ENCODE assay signal across 21 cellular contexts in the genomic region with DNA sequence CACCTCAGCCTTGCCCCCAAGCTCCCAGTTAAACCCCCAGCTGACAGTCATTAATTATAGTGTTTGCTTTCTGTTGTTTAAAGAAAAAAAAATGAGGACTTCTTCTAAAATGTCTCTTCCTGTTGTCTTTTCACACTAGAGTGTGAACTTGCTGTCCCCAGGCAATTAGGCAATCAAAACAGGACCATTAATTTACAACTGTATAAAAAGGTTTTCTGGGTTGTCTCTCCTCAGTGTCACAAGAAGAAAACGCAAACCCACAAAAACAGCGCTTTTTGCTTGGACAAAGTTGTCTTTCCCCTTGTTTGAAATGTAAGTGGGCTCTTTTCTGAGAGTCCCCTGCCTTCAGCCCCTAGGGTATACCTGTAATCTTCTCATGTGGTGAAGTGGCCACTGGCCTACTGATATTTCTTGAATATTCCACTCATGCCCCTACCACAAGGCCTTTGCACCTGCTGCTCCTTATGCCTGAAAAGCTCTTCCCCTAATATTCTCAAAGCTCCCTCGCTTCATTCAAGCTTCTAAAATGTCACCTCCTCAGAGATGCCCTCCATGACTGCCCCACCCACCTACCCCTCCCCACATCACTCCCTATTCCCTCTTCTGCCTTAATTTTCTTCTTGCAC.
"Had no signal": no experiment of that assay in that cellular context is flagged by ENCODE, and none has a peak within 500 bp of the region (broad histone marks: within the 10 kb centered on the region; RNA-seq: fewer than 3 reads in every experiment).

No MANE protein-coding gene starts in this region.

- H2AFZ ChIP-seq: hepatocyte had no signal

- H3K27ac Mint-ChIP-seq: naive thymus-derived CD8-positive, alpha-beta T cell; progenitor cell of endocrine pancreas; stimulated activated naive B cell treated with anti-CD40 and anti-IgM and Interleukin-4, amounts not matched to agents 10 μg/mL and 1 μg/mL and 100 μg/mL, for 72 hours had no signal

- H3K4me3 ChIP-seq: coronary artery, hepatocyte, pancreas, testis, tibial nerve, upper lobe of right lung had no signal

- H3K4me2 ChIP-seq: hepatocyte had no signal

- H3K36me3 ChIP-seq: pancreas, tibial nerve, upper lobe of right lung had no signal

- H3K27me3 Mint-ChIP-seq: naive thymus-derived CD8-positive, alpha-beta T cell; stimulated activated naive B cell treated with anti-CD40 and anti-IgM and Interleukin-4, amounts not matched to agents 10 μg/mL and 1 μg/mL and 100 μg/mL, for 72 hours; stimulated activated naive CD8-positive, alpha-beta T cell treated with anti-CD3 and anti-CD28 coated beads, Interleukin-15, amount 100 ng/mL, for 72 hours had no signal

- H3K79me2 ChIP-seq: hepatocyte had no signal

- H3K4me1 ChIP-seq: pancreas, testis, tibial nerve, upper lobe of right lung had no signal

- H3K4me3 Mint-ChIP-seq: naive thymus-derived CD8-positive, alpha-beta T cell; stimulated activated naive B cell treated with anti-CD40 and anti-IgM and Interleukin-4, amounts not matched to agents 10 μg/mL and 1 μg/mL and 100 μg/mL, for 72 hours; stimulated activated naive CD8-positive, alpha-beta T cell treated with anti-CD3 and anti-CD28 coated beads, Interleukin-15, amount 100 ng/mL, for 72 hours had no signal

- H3K9me3 ChIP-seq: pancreas, testis, upper lobe of right lung had no signal

- DNase-seq: central memory CD4-positive, alpha-beta T cell; effector CD4-positive, alpha-beta T cell; kidney glomerular epithelial cell; mammary epithelial cell; naive thymus-derived CD8-positive, alpha-beta T cell; occipital lobe; pancreas; right cardiac atrium; stimulated activated CD4-positive, alpha-beta T cell treated with anti-CD3 and anti-CD28 coated beads, Interleukin-1b, Interleukin-23, amount 100 ng/mL, for 48 hours; stimulated activated CD4-positive, alpha-beta T cell treated with anti-CD3 and anti-CD28 coated beads, Interleukin-4, amount 100 ng/mL, for 4 hours; stimulated activated naive B cell treated with anti-CD40 and anti-IgM and Interleukin-4, amounts not matched to agents 10 μg/mL and 1 μg/mL and 100 μg/mL, for 72 hours; stimulated activated naive CD8-positive, alpha-beta T cell treated with anti-CD3 and anti-CD28 coated beads, Interleukin-15, amount 100 ng/mL, for 72 hours; testis; upper lobe of right lung had no signal

- H3K27me3 ChIP-seq: hepatocyte, pancreas, testis, tibial nerve, upper lobe of right lung had no signal

- FAIRE-seq: endometrium, islet of Langerhans, pancreas had no signal

- ATAC-seq: esophagus mucosa; naive thymus-derived CD8-positive, alpha-beta T cell; pancreas; right cardiac atrium; stimulated activated naive B cell treated with anti-CD40 and anti-IgM and Interleukin-4, amounts not matched to agents 10 μg/mL and 1 μg/mL and 100 μg/mL, for 72 hours; stimulated activated naive CD8-positive, alpha-beta T cell treated with anti-CD3 and anti-CD28 coated beads, Interleukin-15, amount 100 ng/mL, for 72 hours; upper lobe of right lung had no signal

- H3K27ac ChIP-seq: coronary artery, hepatocyte, pancreas, testis, upper lobe of right lung had no signal
